In genomic region chr1:45686081-45687013, GRCh38 we compare ENCODE assay signal across 8 cellular contexts. TPM values are rescaled to one million over a fixed set of nuclear protein-coding genes. Genes with fewer than 3 reads are reported as not detected.
DNase-seq lines count a peak whose midpoint lies in the region; ATAC-seq, FAIRE-seq and TF ChIP-seq lines count a peak whose summit lies in the region.

Gene GPBP1L1, minus strand, starts transcription at chr1:45686533. Its CDS starts 27,446 bp downstream, at chr1:45659087.

- CTCF ChIA-PET in endothelial cell of umbilical vein (lab: Charles Lee), result interaction anchor here (0.7 to 1.3 kb wide), 9 partner anchors 12 to 537 kb away, joined by 3 to 6 read pairs (median 3); partner anchors contain the start of gene MAST2

- peak; percentile 90 for TF ChIP-seq POLR2A in endothelial cell of umbilical vein (IDR thresholded peaks at IDR 0.05; ENCODE audit: low read depth, low read length)

- peak within 1 kb of the TSS; percentile 96 for H3K9ac ChIP-seq in HUES64 (ENCODE audit: low read depth, low read length)
- H3K9ac ChIP-seq in OCI-LY1 (ENCODE audit: low read length), result peak within 1 kb of the TSS; percentile 95
- H3K9ac ChIP-seq in endothelial cell of umbilical vein (replicated peaks; ENCODE audit: extremely low read depth, insufficient read depth, low read length), result peak within 1 kb of the TSS; percentile 94

- H3K4me3 ChIP-seq in HUES64 (ENCODE audit: low read length) (peak within 1 kb of the TSS; percentile 79), OCI-LY1 (ENCODE audit: low read depth, low read length, poor library complexity, severe bottlenecking) (peak within 1 kb of the TSS; percentile 92), endothelial cell of umbilical vein (replicated peaks in 1 of 3; ENCODE audit: insufficient read depth in 1 of 3, low read depth in 1 of 3, low read length in 3 of 3) (peak within 1 kb of the TSS; percentile 62 to 99 (median 93)), mononuclear cell (ENCODE audit: low read length) (peak within 1 kb of the TSS; percentile 96)

- no peaks in the 10 kb centered on the region for H3K9me2 ChIP-seq in OCI-LY1 (ENCODE audit: low read depth, low read length)

- WGBS in HUES64, result under 1% methylated on average over 74 of the region's 77 CpGs

- dilution Hi-C loops in endothelial cell of umbilical vein (cut with MboI; ENCODE audit: extremely low pct_ligation_motif_present, low sequenced_read_pairs), result no loop called here

- FAIRE-seq in D721Med (lab: Jason Lieb, UNC), result no peak
- FAIRE-seq in endothelial cell of umbilical vein (lab: Jason Lieb, UNC), result peak; percentile 97

- intact Hi-C loops in endothelial cell of umbilical vein (cut with micrococcal nuclease), result loop anchor here (1.0 to 10.0 kb wide), 10 partner anchors 64 to 882 kb away; partner anchors contain the start of genes BTBD19, DYNLT4, IPP and MUTYH

- DNase-seq in D721Med (ENCODE audit: insufficient read length, low spot score), result peak; percentile 92
- DNase-seq in activated CD8-positive, alpha-beta memory T cell treated with anti-CD3 and anti-CD28 coated beads, Interleukin-2, amount 50 U/mL, for 48 hours, result peak; percentile 98
- peak; percentile 97 for DNase-seq in endothelial cell of umbilical vein (ENCODE audit: low read depth, low spot score)
- peak; percentile 97 for DNase-seq in stimulated activated CD8-positive, alpha-beta memory T cell treated with anti-CD3 and anti-CD28 coated beads, Interleukin-4, amount 100 ng/mL, for 1 hour (ENCODE audit: low read depth in 2 of 2, low spot score in 1 of 2)

- TSS peak; percentile 41 for BruUV-seq in endothelial cell of umbilical vein (replicated peaks; lab: Mats Ljungman, UMichigan)

- H2AFZ ChIP-seq in OCI-LY1 (ENCODE audit: low read length) (no peak within 1 kb of the TSS), endothelial cell of umbilical vein (ENCODE audit: low read depth, low read length) (peak within 1 kb of the TSS; percentile 70)

- H3K27me3 ChIP-seq in HUES64 (ENCODE audit: insufficient read depth, low read length) (no peaks in the 10 kb centered on the region), OCI-LY1 (ENCODE audit: insufficient read depth, low read length) (no peaks in the 10 kb centered on the region), endothelial cell of umbilical vein (ENCODE audit: control insufficient read depth in 2 of 2, insufficient read depth in 2 of 2, low read length in 2 of 2) (no peaks in the 10 kb centered on the region), mononuclear cell (ENCODE audit: insufficient read depth, low read length) (no peaks in the 10 kb centered on the region)

- POLR2A ChIA-PET in endothelial cell of umbilical vein (lab: Charles Lee), result interaction anchor here (0.9 to 2.6 kb wide), 5 partner anchors 64 to 165 kb away, joined by 3 to 9 read pairs (median 6); partner anchors contain the start of genes IPP, NASP and PRDX1

- peaks cover 72% of the 10 kb centered on the region for H3K79me2 ChIP-seq in OCI-LY1 (ENCODE audit: insufficient read depth, low read length)
- H3K79me2 ChIP-seq in endothelial cell of umbilical vein (ENCODE audit: control insufficient read depth, insufficient read depth, low read length), result peaks cover 80% of the 10 kb centered on the region

- H4K20me1 ChIP-seq in OCI-LY1 (ENCODE audit: insufficient read depth, low read length) (no peaks in the 10 kb centered on the region), endothelial cell of umbilical vein (replicated peaks; ENCODE audit: control insufficient read depth, extremely low read depth, insufficient read depth, low read length) (no peaks in the 10 kb centered on the region)

- no peaks in the 10 kb centered on the region for H3K9me1 ChIP-seq in endothelial cell of umbilical vein (replicated peaks; ENCODE audit: control insufficient read depth, extremely low read depth, insufficient read depth, low read length)

- TF ChIP-seq CTCF in D721Med (IDR thresholded peaks at IDR 0.05; ENCODE audit: insufficient read depth, missing control alignments), result no peak
- peak; percentile 40; the same call in 1 of the 2 replicates for TF ChIP-seq CTCF in OCI-LY1 (IDR thresholded peaks at IDR 0.05; ENCODE audit: low read length)
- no peak for TF ChIP-seq CTCF in endothelial cell of umbilical vein (IDR thresholded peaks at IDR 0.05; ENCODE audit: extremely low read depth in 1 of 2, insufficient read depth in 1 of 2, low read depth in 1 of 2, low read length in 2 of 2)

- H3K4me2 ChIP-seq in OCI-LY1 (ENCODE audit: low read length), result peak within 1 kb of the TSS; percentile 90
- H3K4me2 ChIP-seq in endothelial cell of umbilical vein (ENCODE audit: insufficient read depth, low read length), result peak within 1 kb of the TSS; percentile 96

- no peaks in the 10 kb centered on the region for H3F3A ChIP-seq in OCI-LY1 (ENCODE audit: insufficient read depth, low read length)

- peak within 1 kb of the TSS; percentile 95 for H3K27ac ChIP-seq in HUES64 (ENCODE audit: low read depth, low read length)
- peak within 1 kb of the TSS; percentile 96 for H3K27ac ChIP-seq in OCI-LY1 (ENCODE audit: low read depth, low read length, poor library complexity, severe bottlenecking)
- H3K27ac ChIP-seq in endothelial cell of umbilical vein (ENCODE audit: insufficient read depth, low read depth, low read length), result peak within 1 kb of the TSS; percentile 80

- H3K9me3 ChIP-seq in HUES64 (ENCODE audit: insufficient read depth, low read depth, low read length) (no peaks in the 10 kb centered on the region), OCI-LY1 (ENCODE audit: low read length) (no peaks in the 10 kb centered on the region), endothelial cell of umbilical vein (replicated peaks; ENCODE audit: control insufficient read depth, insufficient read depth, low read length) (no peaks in the 10 kb centered on the region), mononuclear cell (ENCODE audit: low read depth, low read length) (no peaks in the 10 kb centered on the region)

- H3K36me3 ChIP-seq in HUES64 (ENCODE audit: insufficient read depth, low read length) (peaks cover 9% of the 10 kb centered on the region), OCI-LY1 (ENCODE audit: insufficient read depth, low read length) (peaks cover 14% of the 10 kb centered on the region; the same call in 1 of the 2 replicates), endothelial cell of umbilical vein (ENCODE audit: control insufficient read depth in 2 of 2, extremely low read depth in 1 of 2, insufficient read depth in 2 of 2, low read length in 2 of 2) (no peaks in the 10 kb centered on the region)

- H3K4me1 ChIP-seq in HUES64 (ENCODE audit: insufficient read depth, low read length) (peaks cover 22% of the 10 kb centered on the region), OCI-LY1 (ENCODE audit: insufficient read depth, low read length, severe bottlenecking) (peaks cover 51% of the 10 kb centered on the region), endothelial cell of umbilical vein (ENCODE audit: control insufficient read depth, extremely low read depth, insufficient read depth, low read length) (peaks cover 22% of the 10 kb centered on the region), mononuclear cell (ENCODE audit: insufficient read depth, low read length) (peaks cover 42% of the 10 kb centered on the region)

- ATAC-seq in GM21423 (IDR thresholded peaks at IDR 0.05; ENCODE audit: unreplicated experiment), result peak; percentile 56

TF ChIP-seq in endothelial cell of umbilical vein, 7 proteins besides CTCF, POLR2A, EP300 and RAD21:
- TF ChIP-seq POLR2AphosphoS5 (IDR thresholded peaks at IDR 0.05; ENCODE audit: insufficient read depth, low read depth, low read length) (peak; percentile 85), EZH2 (IDR thresholded peaks at IDR 0.05; ENCODE audit: borderline replicate concordance, low read depth, low read length, severe bottlenecking) (no peak)
- TF ChIP-seq, protein P1, sequence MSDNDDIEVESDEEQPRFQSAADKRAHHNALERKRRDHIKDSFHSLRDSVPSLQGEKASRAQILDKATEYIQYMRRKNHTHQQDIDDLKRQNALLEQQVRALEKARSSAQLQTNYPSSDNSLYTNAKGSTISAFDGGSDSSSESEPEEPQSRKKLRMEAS (IDR thresholded peaks at IDR 0.05; ENCODE audit: insufficient read depth, insufficient read length), result peak; percentile 12

RNA-seq across cellular contexts. Expression of gene GPBP1L1, which starts in this region (rescaled TPM):
- 57.1 TPM for polyA plus RNA-seq in HUES64 (2013, experiment 1 of 2)
- polyA plus RNA-seq in HUES64 (2013, experiment 2 of 2), result 66.2 TPM
- total RNA-seq in endothelial cell of umbilical vein, result 88.8 and 89.7 TPM in 2 replicates
- 32.4 and 35.0 TPM in 2 replicates for polyA plus RNA-seq in endothelial cell of umbilical vein
- polyA plus RNA-seq in endothelial cell of umbilical vein (2011; cell fraction: cytosol; rRNA removed), result 38.9 and 39.0 TPM in 2 replicates
- polyA plus RNA-seq in endothelial cell of umbilical vein (2011; cell fraction: nucleus; rRNA removed), result 82.9 and 103 TPM in 2 replicates
- polyA plus RNA-seq in endothelial cell of umbilical vein (2012), result 38.0 and 52.9 TPM in 2 replicates
- 82.7 and 88.2 TPM in 2 replicates for polyA minus RNA-seq in endothelial cell of umbilical vein
- 50.0 TPM for polyA minus RNA-seq in endothelial cell of umbilical vein (2011; cell fraction: cytosol; rRNA and poly(A)+ RNA removed)
- 106 and 177 TPM in 2 replicates for polyA minus RNA-seq in endothelial cell of umbilical vein (2011; cell fraction: nucleus; rRNA and poly(A)+ RNA removed)
- 141 TPM for total RNA-seq in mononuclear cell

Comparison
In these comparisons a context has a peak if more than half of its experiments do, and no peak if none do; other contexts are left out.
1. Peak in every context shown above with its lines: DNase-seq, ATAC-seq, H3K4me3 ChIP-seq and H3K27ac ChIP-seq.